Comparison of ENCODE assay signal across 1 cellular context in the genomic region with DNA sequence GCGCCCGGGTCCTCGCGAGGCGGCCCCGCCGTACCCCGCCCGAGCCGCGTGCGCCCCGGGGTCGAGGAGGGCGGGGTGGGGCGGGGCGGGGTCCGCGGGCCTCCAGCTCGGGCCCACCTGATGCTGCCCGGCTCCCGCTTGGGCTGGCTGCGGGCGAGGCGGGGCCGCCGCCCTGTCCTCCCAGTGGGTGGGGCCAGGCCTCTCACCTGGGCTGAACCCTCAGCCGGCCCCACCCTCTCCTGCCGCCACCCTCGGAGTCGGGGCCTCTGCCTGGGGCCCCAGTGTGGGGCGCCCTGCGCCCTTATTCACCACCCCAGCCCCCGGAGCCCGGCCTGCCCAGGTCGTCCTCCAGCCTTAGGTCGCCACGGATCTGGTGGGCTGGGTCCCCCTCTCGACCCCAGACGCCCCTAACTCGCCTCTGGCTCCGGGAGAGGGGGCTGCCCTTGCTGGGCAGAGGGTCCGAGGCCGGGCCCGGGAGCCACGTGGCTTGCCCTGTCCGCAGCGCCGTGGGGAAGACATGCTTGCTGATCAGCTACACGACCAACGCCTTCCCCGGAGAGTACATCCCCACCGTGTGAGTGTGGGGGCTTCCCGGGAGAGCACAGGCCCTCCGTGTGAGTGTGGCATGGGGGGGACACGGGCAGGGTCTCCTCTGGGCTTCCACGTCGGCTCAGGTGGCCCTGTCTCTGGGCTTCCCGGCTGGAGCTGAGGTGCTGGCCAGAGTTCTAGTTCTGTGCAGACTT.
TF ChIP-seq lines count a peak whose summit lies in the region.

No MANE protein-coding gene starts in this region.

TF ChIP-seq in K562, 482 proteins besides CTCF, POLR2A, EP300 and RAD21 (continues in another document):
- TF ChIP-seq ZNF12 (CRISPR knock-in tag; IDR thresholded peaks at IDR 0.05) (no peak), POLR2G (IDR thresholded peaks at IDR 0.05; ENCODE audit: low read depth, low read length) (peak; percentile 80), MYNN (IDR thresholded peaks at IDR 0.05) (0 out of 2 replicates have a peak, but pooled peaks have one; percentile 39), MYNN (CRISPR knock-in tag; IDR thresholded peaks at IDR 0.05) (no peak), TAF1 (IDR thresholded peaks at IDR 0.05; ENCODE audit: control insufficient read depth, extremely low read depth, insufficient read depth, low read length, severe bottlenecking) (peak; percentile 38), NFYB (IDR thresholded peaks at IDR 0.05; ENCODE audit: extremely low read depth, insufficient read length) (no peak), PHTF2 (CRISPR knock-in tag; IDR thresholded peaks at IDR 0.05) (no peak), SMAD2 (IDR thresholded peaks at IDR 0.05; ENCODE audit: low read depth, low read length) (no peak), SOX6 (IDR thresholded peaks at IDR 0.05) (no peak), SRF (CRISPR knock-in tag; IDR thresholded peaks at IDR 0.05) (peak in 1 of 2 experiments; percentile 34; a peak in 1 of 4 replicates), CBFA2T2 (conservative IDR thresholded peaks at IDR 0.05) (no peak), ARID1B (IDR thresholded peaks at IDR 0.05) (0 out of 2 replicates have a peak, but pooled peaks have one; percentile 22), ZNF77 (CRISPR knock-in tag; IDR thresholded peaks at IDR 0.05) (no peak), FOXJ3 (CRISPR knock-in tag; IDR thresholded peaks at IDR 0.05) (no peak), NCOA2 (IDR thresholded peaks at IDR 0.05; ENCODE audit: partially characterized antibody in 2 of 2) (no peak), NEUROD1 (IDR thresholded peaks at IDR 0.05; ENCODE audit: borderline replicate concordance, low read depth, low read length, partially characterized antibody) (no peak), ZNF134 (CRISPR knock-in tag; conservative IDR thresholded peaks at IDR 0.05) (no peak), POU5F1 (IDR thresholded peaks at IDR 0.05; ENCODE audit: borderline replicate concordance, low read depth, low read length, partially characterized antibody) (no peak), CBFA2T3 (IDR thresholded peaks at IDR 0.05) (no peak), TAF15 (IDR thresholded peaks at IDR 0.05; ENCODE audit: low read depth, low read length) (no peak), ZNF609 (CRISPR knock-in tag; IDR thresholded peaks at IDR 0.05; ENCODE audit: borderline replicate concordance) (no peak), CREBBP (IDR thresholded peaks at IDR 0.05; ENCODE audit: low read depth, low read length) (no peak), MAFF (IDR thresholded peaks at IDR 0.05; ENCODE audit: low read length) (no peak), USF1 (CRISPR knock-in tag; IDR thresholded peaks at IDR 0.05) (peak; percentile 36; the same call in 1 of the 2 replicates), E2F3 (CRISPR knock-in tag; IDR thresholded peaks at IDR 0.05) (0 out of 2 replicates have a peak, but pooled peaks have one; percentile 54), ZFX (CRISPR knock-in tag; IDR thresholded peaks at IDR 0.05) (peak; percentile 78), ZNF121 (CRISPR knock-in tag; conservative IDR thresholded peaks at IDR 0.05) (no peak), MBD1 (CRISPR knock-in tag; IDR thresholded peaks at IDR 0.05) (no peak), ZNF318 (IDR thresholded peaks at IDR 0.05; ENCODE audit: borderline replicate concordance in 1 of 2, low read depth in 1 of 2) (no peak), POLR2AphosphoS2 (IDR thresholded peaks at IDR 0.05; ENCODE audit: low read length) (no peak), ARID3A (IDR thresholded peaks at IDR 0.05; ENCODE audit: borderline replicate concordance, low read depth, low read length) (no peak), BMI1 (IDR thresholded peaks at IDR 0.05; ENCODE audit: low read length) (no peak), RBM14 (IDR thresholded peaks at IDR 0.05; ENCODE audit: borderline replicate concordance, insufficient read depth, low read depth, low read length) (0 out of 2 replicates have a peak, but pooled peaks have one; percentile 72), MXI1 (IDR thresholded peaks at IDR 0.05; ENCODE audit: low read depth, low read length) (peak; percentile 63), SIN3A (IDR thresholded peaks at IDR 0.05; ENCODE audit: borderline replicate concordance in 2 of 2, control insufficient read depth in 1 of 2, low read depth in 2 of 2, low read length in 2 of 2) (peak; percentile 39 to 56; a peak in 2 of 4 replicates), XRCC5 (IDR thresholded peaks at IDR 0.05; ENCODE audit: low read depth, low read length) (0 out of 2 replicates have a peak, but pooled peaks have one; percentile 41)
- TF ChIP-seq, protein P1, sequence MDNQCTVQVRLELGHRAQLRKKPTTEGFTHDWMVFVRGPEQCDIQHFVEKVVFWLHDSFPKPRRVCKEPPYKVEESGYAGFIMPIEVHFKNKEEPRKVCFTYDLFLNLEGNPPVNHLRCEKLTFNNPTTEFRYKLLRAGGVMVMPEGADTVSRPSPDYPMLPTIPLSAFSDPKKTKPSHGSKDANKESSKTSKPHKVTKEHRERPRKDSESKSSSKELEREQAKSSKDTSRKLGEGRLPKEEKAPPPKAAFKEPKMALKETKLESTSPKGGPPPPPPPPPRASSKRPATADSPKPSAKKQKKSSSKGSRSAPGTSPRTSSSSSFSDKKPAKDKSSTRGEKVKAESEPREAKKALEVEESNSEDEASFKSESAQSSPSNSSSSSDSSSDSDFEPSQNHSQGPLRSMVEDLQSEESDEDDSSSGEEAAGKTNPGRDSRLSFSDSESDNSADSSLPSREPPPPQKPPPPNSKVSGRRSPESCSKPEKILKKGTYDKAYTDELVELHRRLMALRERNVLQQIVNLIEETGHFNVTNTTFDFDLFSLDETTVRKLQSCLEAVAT (IDR thresholded peaks at IDR 0.05) = no peak
